Comparison of ENCODE assay signal across 8 cellular contexts in the genomic region with DNA sequence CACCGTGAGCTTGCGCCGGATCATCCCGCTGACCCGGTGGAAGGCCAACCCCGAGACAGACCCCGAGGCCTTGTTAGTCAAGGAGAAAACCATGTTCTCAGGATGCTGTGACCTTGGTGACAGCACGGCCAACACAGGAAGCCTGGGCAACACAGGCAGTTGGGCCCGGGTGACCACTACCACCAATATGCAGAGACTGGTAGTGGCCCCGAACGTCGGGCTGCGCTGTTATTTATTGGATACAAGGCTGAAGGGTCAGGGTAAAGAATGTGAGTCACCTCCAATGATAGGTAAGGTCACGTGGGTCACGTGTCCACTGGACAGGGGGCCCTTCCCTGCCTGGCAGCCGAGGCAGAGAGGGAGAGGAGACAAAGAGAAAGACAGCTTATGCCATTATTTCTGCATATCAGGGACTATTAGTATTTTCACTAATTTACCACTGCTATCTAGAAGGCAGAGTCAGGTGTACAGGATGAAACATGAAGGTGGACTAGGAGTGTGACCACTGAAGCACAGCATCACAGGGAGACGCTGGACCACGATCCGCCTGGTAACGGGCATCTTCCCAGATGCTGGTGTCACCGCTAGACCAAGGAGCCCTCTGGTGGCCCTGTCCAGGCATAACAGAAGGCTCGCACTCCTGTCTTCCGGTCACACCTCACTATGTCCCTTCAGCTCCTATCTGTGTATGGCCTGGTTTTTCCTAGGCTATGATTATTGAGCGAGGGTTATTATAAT. TPM values are rescaled to one million over a fixed set of nuclear protein-coding genes. Genes with fewer than 3 reads are reported as not detected.
DNase-seq lines count a peak whose midpoint lies in the region; TF ChIP-seq lines count a peak whose summit lies in the region.
"Not testable (repeated sequence)": the region's sequence is repeated elsewhere in the genome, so short reads cannot be mapped to it uniquely, and the experiment has no call there.

No MANE protein-coding gene starts in this region.

- 48% methylated on average over 19 of the region's 24 CpGs for WGBS in hepatocyte (ENCODE audit: low lambda C conversion rate, missing lambda C conversion rate)
- WGBS in transverse colon (ENCODE audit: low coverage in 1 of 2), 2 donors = 48 to 53% methylated on average over 9 to 17 of the region's 24 CpGs

- not testable (repeated sequence) for H3K4me3 Mint-ChIP-seq in activated CD4-positive, alpha-beta T cell treated with anti-CD3 and anti-CD28 coated beads, Interleukin-2, amount 10 ng/mL, durations not matched to agents 7 days and 5 days; neural progenitor cell

- not testable (repeated sequence) for H3F3A ChIP-seq in OCI-LY1 (ENCODE audit: insufficient read depth, low read length); neural progenitor cell (ENCODE audit: low read depth)

- H3K9me3 Mint-ChIP-seq in activated CD4-positive, alpha-beta T cell treated with anti-CD3 and anti-CD28 coated beads, Interleukin-2, amount 10 ng/mL, durations not matched to agents 7 days and 5 days; neural progenitor cell: not testable (repeated sequence)

- H4K20me1 ChIP-seq in Karpas-422 (ENCODE audit: insufficient read depth, low read depth, low read length); OCI-LY1 (ENCODE audit: insufficient read depth, low read length); hepatocyte (ENCODE audit: insufficient read depth, poor library complexity, severe bottlenecking); neural progenitor cell (ENCODE audit: low read depth): not testable (repeated sequence)

- H3K9me2 ChIP-seq in Karpas-422 (replicated peaks; ENCODE audit: insufficient read depth, low read length); OCI-LY1 (ENCODE audit: low read depth, low read length); hepatocyte (replicated peaks; ENCODE audit: insufficient read depth): not testable (repeated sequence)

- TF ChIP-seq CTCF in OCI-LY1 (IDR thresholded peaks at IDR 0.05; ENCODE audit: low read length) (peak; percentile 45; the same call in 1 of the 2 replicates), hepatocyte (IDR thresholded peaks at IDR 0.05; ENCODE audit: poor library complexity) (peak; percentile 71), neural progenitor cell (IDR thresholded peaks at IDR 0.05) (peak; percentile 72), transverse colon (IDR thresholded peaks at IDR 0.05) (peak; percentile 64 to 84 (median 75))

- CTCF ChIA-PET in activated CD4-positive, alpha-beta T cell treated with anti-CD3 and anti-CD28 coated beads, Interleukin-2, amount 10 ng/mL, durations not matched to agents 7 days and 5 days (lab: Charles Lee) = interaction anchor here (0.6 kb wide), 1 partner anchor 10 kb away, joined by 4 read pairs; no protein-coding TSS in a partner anchor

- H3K27me3 ChIP-seq in Karpas-422 (ENCODE audit: low read length); OCI-LY1 (ENCODE audit: insufficient read depth, low read length); hepatocyte; neural progenitor cell; transverse colon: not testable (repeated sequence)

- TF ChIP-seq POLR2A in transverse colon (IDR thresholded peaks at IDR 0.05) = not testable (repeated sequence)

- intact Hi-C loops in transverse colon (cut with DNase I; ENCODE audit: low total_unique reads) = loop anchor here (5.0 kb wide), 1 partner anchor 128 kb away; no protein-coding TSS in a partner anchor

- not testable (repeated sequence) for H3K27me3 Mint-ChIP-seq in activated CD4-positive, alpha-beta T cell treated with anti-CD3 and anti-CD28 coated beads, Interleukin-2, amount 10 ng/mL, durations not matched to agents 7 days and 5 days; neural progenitor cell (ENCODE audit: insufficient read depth, low read depth)

- DNase-seq in DMS 273 (lab: John Stamatoyannopoulos, UW; ENCODE audit: unreplicated experiment) (peak; percentile 53), Karpas-422 (peak; percentile 75), dedifferentiated amniotic fluid mesenchymal stem cell (ENCODE audit: extremely low spot score) (peak; percentile 14), hepatocyte (ENCODE audit: low spot score) (peak; percentile 57), neural progenitor cell (ENCODE audit: low spot score) (peak; percentile 44), transverse colon (peak; percentile 77)
- DNase-seq in activated CD4-positive, alpha-beta T cell treated with anti-CD3 and anti-CD28 coated beads, Interleukin-2, amount 10 ng/mL, durations not matched to agents 7 days and 5 days = peak; percentile 38

- peak overlapping the region; percentile 47 for H3K4me2 ChIP-seq in Karpas-422 (ENCODE audit: low read depth, low read length, poor library complexity, severe bottlenecking)
- not testable (repeated sequence) for H3K4me2 ChIP-seq in OCI-LY1 (ENCODE audit: low read length); hepatocyte; neural progenitor cell

- not testable (repeated sequence) for H3K4me3 ChIP-seq in Karpas-422 (ENCODE audit: low read length); OCI-LY1 (ENCODE audit: low read depth, low read length, poor library complexity, severe bottlenecking); hepatocyte; neural progenitor cell; transverse colon

- H3K36me3 ChIP-seq in Karpas-422 (ENCODE audit: insufficient read depth, low read length) = peaks cover 25% of the 10 kb centered on the region; the same call in 1 of the 2 replicates
- not testable (repeated sequence) for H3K36me3 ChIP-seq in OCI-LY1 (ENCODE audit: insufficient read depth, low read length); hepatocyte (replicated peaks; ENCODE audit: insufficient read depth, low read depth); neural progenitor cell; transverse colon

- in situ Hi-C loops in transverse colon (cut with MboI; ENCODE audit: low pct_ligation_motif_present in 1 of 4, low pct_unique_long_range_greater_than_20kb in 1 of 4, low sequenced_read_pairs in 3 of 4) = not testable (repeated sequence)

- H3K79me2 ChIP-seq in Karpas-422 (ENCODE audit: low read length); OCI-LY1 (ENCODE audit: insufficient read depth, low read length); hepatocyte; neural progenitor cell (ENCODE audit: low read depth): not testable (repeated sequence)

- POLR2A ChIA-PET in activated CD4-positive, alpha-beta T cell treated with anti-CD3 and anti-CD28 coated beads, Interleukin-2, amount 10 ng/mL, durations not matched to agents 7 days and 5 days (lab: Charles Lee) = not testable (repeated sequence)

- H3K4me1 Mint-ChIP-seq in activated CD4-positive, alpha-beta T cell treated with anti-CD3 and anti-CD28 coated beads, Interleukin-2, amount 10 ng/mL, durations not matched to agents 7 days and 5 days = not testable (repeated sequence)
- peaks cover 13% of the 10 kb centered on the region for H3K4me1 Mint-ChIP-seq in neural progenitor cell

- TF ChIP-seq EP300 in transverse colon (IDR thresholded peaks at IDR 0.05; ENCODE audit: low read depth) = not testable (repeated sequence)

- H3K36me3 Mint-ChIP-seq in activated CD4-positive, alpha-beta T cell treated with anti-CD3 and anti-CD28 coated beads, Interleukin-2, amount 10 ng/mL, durations not matched to agents 7 days and 5 days (ENCODE audit: low read depth); neural progenitor cell: not testable (repeated sequence)

- peaks cover 70% of the 10 kb centered on the region for H3K4me1 ChIP-seq in Karpas-422 (ENCODE audit: low read length)
- peaks cover 11% of the 10 kb centered on the region for H3K4me1 ChIP-seq in OCI-LY1 (ENCODE audit: insufficient read depth, low read length, severe bottlenecking)
- not testable (repeated sequence) for H3K4me1 ChIP-seq in hepatocyte (ENCODE audit: insufficient read depth); neural progenitor cell; transverse colon

- not testable (repeated sequence) for H3K27ac Mint-ChIP-seq in activated CD4-positive, alpha-beta T cell treated with anti-CD3 and anti-CD28 coated beads, Interleukin-2, amount 10 ng/mL, durations not matched to agents 7 days and 5 days; neural progenitor cell

- not testable (repeated sequence) for H2AFZ ChIP-seq in Karpas-422 (ENCODE audit: low read length); OCI-LY1 (ENCODE audit: low read length); hepatocyte; neural progenitor cell (replicated peaks)

- peak overlapping the region; percentile 96 for H3K27ac ChIP-seq in Karpas-422 (ENCODE audit: low read length)
- not testable (repeated sequence) for H3K27ac ChIP-seq in OCI-LY1 (ENCODE audit: low read depth, low read length, poor library complexity, severe bottlenecking); hepatocyte; neural progenitor cell; transverse colon

- not testable (repeated sequence) for H3K9me3 ChIP-seq in Karpas-422 (ENCODE audit: low read length); OCI-LY1 (ENCODE audit: low read length); hepatocyte (ENCODE audit: low read depth); neural progenitor cell (ENCODE audit: low read depth); transverse colon

- peak overlapping the region; percentile 41; the same call in 1 of the 2 replicates for H3K9ac ChIP-seq in Karpas-422 (ENCODE audit: low read length)
- not testable (repeated sequence) for H3K9ac ChIP-seq in OCI-LY1 (ENCODE audit: low read length); neural progenitor cell

RNA-seq across cellular contexts. Expression of a gene that starts 5.8 kb away (rescaled TPM):
- total RNA-seq in Karpas-422 (2014; rRNA removed; shearing (Covaris generic); ENCODE audit: low replicate concordance) = 122 and 179 TPM in 2 replicates
- total RNA-seq in activated CD4-positive, alpha-beta T cell treated with anti-CD3 and anti-CD28 coated beads, Interleukin-2, amount 10 ng/mL, durations not matched to agents 7 days and 5 days = 10 to 100 TPM; 11.1 to 11.3 TPM
- total RNA-seq in hepatocyte (15.0 and 15.5 TPM in 2 replicates), neural progenitor cell (ENCODE audit: low replicate concordance) (2.3 and 4.2 TPM in 2 replicates), transverse colon (100 to 1,000 TPM; 137 to 455 (median 280) TPM)
- polyA plus RNA-seq in hepatocyte = 18.8 and 19.5 TPM in 2 replicates

RNA-seq across cellular contexts. Expression of a gene that starts 18.8 kb away (rescaled TPM):
- 16.1 and 36.1 TPM in 2 replicates for total RNA-seq in Karpas-422 (2014; rRNA removed; shearing (Covaris generic); ENCODE audit: low replicate concordance)
- under 1 TPM; 0.27 to 0.50 TPM for total RNA-seq in activated CD4-positive, alpha-beta T cell treated with anti-CD3 and anti-CD28 coated beads, Interleukin-2, amount 10 ng/mL, durations not matched to agents 7 days and 5 days
- total RNA-seq in hepatocyte (0.60 and 1.8 TPM in 2 replicates), neural progenitor cell (ENCODE audit: low replicate concordance) (0.12 TPM in 1 of 2 replicates, not detected in the other), transverse colon (10 to 100 TPM in 3 of 4 donors, 1 to 10 TPM in 1; 5.0 to 51.1 (median 38.3) TPM)
- 3.6 and 4.5 TPM in 2 replicates for polyA plus RNA-seq in hepatocyte

RNA-seq across cellular contexts. Expression of a gene that starts 22.2 kb away (rescaled TPM):
- total RNA-seq in Karpas-422 (2014; rRNA removed; shearing (Covaris generic); ENCODE audit: low replicate concordance) = 1.9 and 4.5 TPM in 2 replicates
- under 1 TPM in 1 of 2 experiments, not detected in 1; 0.44 TPM for total RNA-seq in activated CD4-positive, alpha-beta T cell treated with anti-CD3 and anti-CD28 coated beads, Interleukin-2, amount 10 ng/mL, durations not matched to agents 7 days and 5 days
- not detected in 2 replicates for total RNA-seq in hepatocyte
- 0.47 TPM in 1 of 2 replicates, not detected in the other for polyA plus RNA-seq in hepatocyte
- total RNA-seq in neural progenitor cell (ENCODE audit: low replicate concordance) = not detected in 2 replicates
- under 1 TPM in 2 of 4 donors, not detected in 2; 0.27 to 0.32 TPM for total RNA-seq in transverse colon

Comparison
In these comparisons a context has a peak if more than half of its experiments do, and no peak if none do; other contexts are left out.
1. DNase-seq: peak in every context shown above with its lines; median percentile 77 in transverse colon; 75 in Karpas-422; 57 in hepatocyte; 53 in DMS 273; 44 in neural progenitor cell; 38 in activated CD4-positive, alpha-beta T cell treated with anti-CD3 and anti-CD28 coated beads, Interleukin-2, amount 10 ng/mL, durations not matched to agents 7 days and 5 days; 14 in dedifferentiated amniotic fluid mesenchymal stem cell.